ENCODE assay signal across 8 cellular contexts in the genomic region with DNA sequence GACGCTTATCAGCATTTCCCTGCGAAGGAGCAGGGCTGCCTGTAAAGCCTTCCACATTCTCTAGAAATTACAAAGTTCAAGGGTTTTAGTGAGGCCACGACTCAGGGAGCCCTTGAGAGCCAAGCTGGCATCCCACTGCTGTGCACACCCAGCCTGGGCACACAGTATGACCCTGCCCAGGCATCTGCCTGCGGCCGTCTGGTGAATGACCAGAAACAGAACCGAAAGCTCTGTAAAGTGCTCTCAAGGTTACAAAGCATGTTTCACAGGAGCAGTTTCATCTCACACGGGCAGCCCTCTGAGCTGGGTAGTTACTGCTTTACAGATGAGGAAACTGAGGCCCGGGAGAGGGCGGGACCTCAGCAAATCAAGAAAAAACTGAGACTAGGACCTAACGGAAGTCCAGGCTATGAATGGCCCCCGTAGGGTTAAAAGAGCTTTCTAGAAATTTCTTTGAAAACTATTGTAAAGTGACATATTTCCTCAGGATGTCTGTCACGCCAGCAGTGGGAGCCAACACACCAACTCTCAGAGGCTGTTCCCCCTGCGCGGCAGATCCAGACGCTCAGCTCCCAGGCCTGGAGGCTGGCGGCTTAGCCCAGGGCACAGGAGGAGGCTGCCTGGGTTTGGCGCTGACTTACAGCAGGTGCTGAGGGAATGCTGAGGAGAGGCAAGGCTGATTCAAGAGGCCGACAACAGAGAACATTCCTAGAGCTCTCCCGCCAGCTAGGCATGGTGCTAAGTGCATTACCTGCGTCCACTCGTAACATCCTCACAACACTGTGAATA. TPM values are rescaled to one million over a fixed set of nuclear protein-coding genes. Genes with fewer than 3 reads are reported as not detected.
DNase-seq lines count a peak whose midpoint lies in the region; ATAC-seq and TF ChIP-seq lines count a peak whose summit lies in the region.

No MANE protein-coding gene starts in this region.

- TF ChIP-seq CTCF in AG10803 (conservative IDR thresholded peaks at IDR 0.05; ENCODE audit: low read length) (peak; percentile 20), GM10266 (IDR thresholded peaks at IDR 0.05; ENCODE audit: control insufficient read depth, insufficient read depth, low read depth, missing control alignments) (peak; percentile 26), foreskin fibroblast (IDR thresholded peaks at IDR 0.05; ENCODE audit: low read depth, low read length) (peak; percentile 14), gastrocnemius medialis (IDR thresholded peaks at IDR 0.05 in 4 of 5, conservative IDR thresholded peaks at IDR 0.05 in 1 of 5) (no peak)

- H3K36me3 ChIP-seq in gastrocnemius medialis, result no peaks in the 10 kb centered on the region

- intact Hi-C loops in gastrocnemius medialis (cut with DNase I; ENCODE audit: low total_unique reads), result no loop called here

- no peak overlapping the region for H3K27ac ChIP-seq in gastrocnemius medialis

- DNase-seq in AG10803 (ENCODE audit: low read depth) (no peak), GM10266 (ENCODE audit: extremely low spot score) (no peak), NCI-H524 (lab: John Stamatoyannopoulos, UW) (peak; percentile 67 to 82), foreskin fibroblast (peak in 1 of 2 donors; percentile 53), NCI-H345 (lab: John Stamatoyannopoulos, UW) (no peak), NK-92 (lab: John Stamatoyannopoulos, UW; ENCODE audit: unreplicated experiment) (no peak), gastrocnemius medialis (no peak)

- ATAC-seq in HG02884 (IDR thresholded peaks at IDR 0.05; ENCODE audit: unreplicated experiment), result no peak
- ATAC-seq in gastrocnemius medialis, result no peak

- no peak overlapping the region for H3K4me3 ChIP-seq in AG10803 (ENCODE audit: low read length)
- no peak overlapping the region for H3K4me3 ChIP-seq in foreskin fibroblast (ENCODE audit: low read depth in 1 of 2, low read length in 2 of 2)
- no peak overlapping the region for H3K4me3 ChIP-seq in gastrocnemius medialis

- peaks cover 3 to 4% of the 10 kb centered on the region in 2 donors for H3K4me1 ChIP-seq in gastrocnemius medialis

- TF ChIP-seq POLR2A in gastrocnemius medialis (IDR thresholded peaks at IDR 0.05), result no peak

- in situ Hi-C loops in gastrocnemius medialis (cut with MboI; ENCODE audit: low sequenced_read_pairs in 4 of 4), result loop anchor here in 1 of 4 donors (10.0 kb wide), 1 partner anchor 183 kb away; a partner anchor contains a TSS

- no peaks in the 10 kb centered on the region for H3K9me3 ChIP-seq in gastrocnemius medialis

- H3K27me3 ChIP-seq in gastrocnemius medialis, result peaks cover 27 to 34% (median 31%) of the 10 kb centered on the region in 3 donors

RNA-seq across cellular contexts. Expression of a gene that starts 7.7 kb away (rescaled TPM):
- 10 to 100 TPM in 3 of 4 donors, 1 to 10 TPM in 1; 9.9 to 14.4 (median 12.4) TPM for total RNA-seq in gastrocnemius medialis

Comparison
In these comparisons a context has a peak if more than half of its experiments do, and no peak if none do; other contexts are left out.
1. DNase-seq: peak in NCI-H524 (2 of 2); none in AG10803 (single experiment), GM10266 (single experiment), NCI-H345 (single experiment), NK-92 (single experiment) and gastrocnemius medialis (0 of 2).
2. CTCF ChIP-seq: peak in AG10803 (single experiment), GM10266 (single experiment) and foreskin fibroblast (single experiment); none in gastrocnemius medialis (0 of 5).